In genomic region chrX:36753602-36754001, GRCh38 we compare ENCODE assay signal across 28 cellular contexts.
"Had no signal": no experiment of that assay in that cellular context is flagged by ENCODE, and none has a peak within 500 bp of the region (broad histone marks: within the 10 kb centered on the region; RNA-seq: fewer than 3 reads in every experiment).

No MANE protein-coding gene starts in this region.

- H3K27me3 Mint-ChIP-seq: dendritic cell treated with granulocyte-macrophage colony-stimulating factor and Interleukin-4, amounts not matched to agents 40 ng/mL and 50 ng/mL, for 4 days; effector memory CD8-positive, alpha-beta T cell had no signal

- FAIRE-seq: colon, endometrium, endothelial cell of umbilical vein, frontal cortex had no signal

- H3K27me3 ChIP-seq: colonic mucosa, esophagus muscularis mucosa, esophagus squamous epithelium, foreskin keratinocyte, gastrocnemius medialis, gastroesophageal sphincter, heart left ventricle had no signal

- H3K4me3 ChIP-seq: colonic mucosa, coronary artery, dorsolateral prefrontal cortex, esophagus muscularis mucosa, esophagus squamous epithelium, gastrocnemius medialis, gastroesophageal sphincter, heart left ventricle, heart right ventricle had no signal

- DNase-seq: colonic mucosa; cortex of kidney; dermis blood vessel endothelial cell; effector CD4-positive, alpha-beta T cell; effector CD8-positive, alpha-beta T cell; effector memory CD4-positive, alpha-beta T cell; effector memory CD8-positive, alpha-beta T cell; endodermal cell; erythroblast; esophagus squamous epithelium; foreskin fibroblast; foreskin keratinocyte; foreskin melanocyte; gastrocnemius medialis; glutamatergic neuron; head of caudate nucleus; heart left ventricle; heart right ventricle had no signal

- H3K4me3 Mint-ChIP-seq: dendritic cell treated with granulocyte-macrophage colony-stimulating factor and Interleukin-4, amounts not matched to agents 40 ng/mL and 50 ng/mL, for 4 days; effector memory CD8-positive, alpha-beta T cell; endodermal cell had no signal

- H3K4me1 Mint-ChIP-seq: endodermal cell had no signal

- H3K9me3 ChIP-seq: colonic mucosa, esophagus squamous epithelium, gastrocnemius medialis, gastroesophageal sphincter, heart left ventricle, heart right ventricle had no signal

- H3K4me1 ChIP-seq: colonic mucosa, esophagus muscularis mucosa, esophagus squamous epithelium, foreskin keratinocyte, gastrocnemius medialis, gastroesophageal sphincter, heart left ventricle, heart right ventricle had no signal

- H3K9me3 Mint-ChIP-seq: dendritic cell treated with granulocyte-macrophage colony-stimulating factor and Interleukin-4, amounts not matched to agents 40 ng/mL and 50 ng/mL, for 4 days; effector memory CD8-positive, alpha-beta T cell had no signal

- H3K27ac Mint-ChIP-seq: dendritic cell treated with granulocyte-macrophage colony-stimulating factor and Interleukin-4, amounts not matched to agents 40 ng/mL and 50 ng/mL, for 4 days; effector memory CD8-positive, alpha-beta T cell; endodermal cell had no signal

- H3K27ac ChIP-seq: colonic mucosa, coronary artery, dorsolateral prefrontal cortex, epithelial cell of prostate, esophagus muscularis mucosa, esophagus squamous epithelium, foreskin keratinocyte, gastrocnemius medialis, gastroesophageal sphincter, heart left ventricle, heart right ventricle had no signal

- H3K36me3 ChIP-seq: colonic mucosa, esophagus muscularis mucosa, esophagus squamous epithelium, gastrocnemius medialis, gastroesophageal sphincter, heart left ventricle, heart right ventricle had no signal
